Comparison of ENCODE assay signal across 29 cellular contexts in genomic region chr20:57513199-57513598, GRCh38. TPM values are rescaled to one million over a fixed set of nuclear protein-coding genes. Genes with fewer than 3 reads are reported as not detected.
DNase-seq lines count a peak whose midpoint lies in the region; ATAC-seq and TF ChIP-seq lines count a peak whose summit lies in the region.
"Had no signal": no experiment of that assay in that cellular context is flagged by ENCODE, and none has a peak within 500 bp of the region (broad histone marks: within the 10 kb centered on the region; RNA-seq: fewer than 3 reads in every experiment).

No MANE protein-coding gene starts in this region.

- H3K4me1 Mint-ChIP-seq in activated T-cell treated with anti-CD3 and anti-CD28 coated beads, Interleukin-2, amount 50 U/mL, for 72 hours (ENCODE audit: low read depth): no peaks in the 10 kb centered on the region
- H3K4me1 Mint-ChIP-seq: activated naive CD4-positive, alpha-beta T cell treated with anti-CD3 and anti-CD28 coated beads, Interleukin-2, amount 10 ng/mL, durations not matched to agents 7 days and 5 days; IgD-negative memory B cell; stimulated activated effector memory CD8-positive, alpha-beta T cell treated with anti-CD3 and anti-CD28 coated beads, Interleukin-12 subunit alpha, Interleukin-12 subunit beta, amount 100 ng/mL, for 72 hours had no signal

- DNase-seq in A172 (ENCODE audit: low spot score) (peak; percentile 67), HCEC 1CT (peak; percentile 21), amniotic epithelial cell (ENCODE audit: low read depth) (peak; percentile 48), foreskin fibroblast (peak; percentile 9 to 29)
- DNase-seq in effector CD8-positive, alpha-beta T cell (lab: John Stamatoyannopoulos, UW): no peak
- no peak for DNase-seq in activated T-cell treated with anti-CD3 and anti-CD28 coated beads, Interleukin-2, amount 50 U/mL, for 72 hours
- no peak for DNase-seq in activated T-cell treated with anti-CD3 and anti-CD28 coated beads, Interleukin-2, amount 50 U/mL, for 1 hour
- DNase-seq: activated naive CD4-positive, alpha-beta T cell treated with anti-CD3 and anti-CD28 coated beads, Interleukin-2, amount 10 ng/mL, durations not matched to agents 7 days and 5 days; Caco-2; H9; left ventricle myocardium inferior; MM.1S; NCI-H146; NCI-H526; Peyer's patch; stimulated activated CD4-positive, alpha-beta T cell treated with anti-CD3 and anti-CD28 coated beads, Interleukin-2, amount 100 ng/mL, for 48 hours; T-helper 17 cell had no signal

- H3K27me3 Mint-ChIP-seq in activated T-cell treated with anti-CD3 and anti-CD28 coated beads, Interleukin-2, amount 50 U/mL, for 72 hours (ENCODE audit: low read depth): peaks cover 4% of the 10 kb centered on the region

- no peak for ATAC-seq in activated T-cell treated with anti-CD3 and anti-CD28 coated beads, Interleukin-2, amount 50 U/mL, for 72 hours (replicated peaks in 1 of 2)
- no peak for ATAC-seq in HG03469 (IDR thresholded peaks at IDR 0.05; ENCODE audit: unreplicated experiment)
- ATAC-seq: stimulated activated effector memory CD8-positive, alpha-beta T cell treated with anti-CD3 and anti-CD28 coated beads, Interleukin-12 subunit alpha, Interleukin-12 subunit beta, amount 100 ng/mL, for 72 hours; T-helper 17 cell had no signal

- no peak overlapping the region for H3K27ac Mint-ChIP-seq in activated T-cell treated with anti-CD3 and anti-CD28 coated beads, Interleukin-2, amount 50 U/mL, for 72 hours
- H3K27ac Mint-ChIP-seq: activated naive CD4-positive, alpha-beta T cell treated with anti-CD3 and anti-CD28 coated beads, Interleukin-2, amount 10 ng/mL, durations not matched to agents 7 days and 5 days; dendritic cell treated with granulocyte-macrophage colony-stimulating factor and Interleukin-4, amounts not matched to agents 40 ng/mL and 50 ng/mL, for 4 days; H9; IgD-negative memory B cell; mesothelial cell of epicardium; nephron; stimulated activated effector memory CD8-positive, alpha-beta T cell treated with anti-CD3 and anti-CD28 coated beads, Interleukin-12 subunit alpha, Interleukin-12 subunit beta, amount 100 ng/mL, for 72 hours; T-helper 17 cell had no signal

- H3K4me3 Mint-ChIP-seq in activated T-cell treated with anti-CD3 and anti-CD28 coated beads, Interleukin-2, amount 50 U/mL, for 72 hours: no peak overlapping the region
- H3K4me3 Mint-ChIP-seq: activated naive CD4-positive, alpha-beta T cell treated with anti-CD3 and anti-CD28 coated beads, Interleukin-2, amount 10 ng/mL, durations not matched to agents 7 days and 5 days; dendritic cell treated with granulocyte-macrophage colony-stimulating factor and Interleukin-4, amounts not matched to agents 40 ng/mL and 50 ng/mL, for 4 days; H9; IgD-negative memory B cell; mesothelial cell of epicardium; nephron; stimulated activated effector memory CD8-positive, alpha-beta T cell treated with anti-CD3 and anti-CD28 coated beads, Interleukin-12 subunit alpha, Interleukin-12 subunit beta, amount 100 ng/mL, for 72 hours; T-helper 17 cell had no signal

- no peak for TF ChIP-seq CTCF in foreskin fibroblast (IDR thresholded peaks at IDR 0.05; ENCODE audit: low read depth, low read length)

- H3K36me3 Mint-ChIP-seq in activated T-cell treated with anti-CD3 and anti-CD28 coated beads, Interleukin-2, amount 50 U/mL, for 72 hours (ENCODE audit: insufficient read depth in 2 of 2): no peaks in the 10 kb centered on the region
- H3K36me3 Mint-ChIP-seq: activated naive CD4-positive, alpha-beta T cell treated with anti-CD3 and anti-CD28 coated beads, Interleukin-2, amount 10 ng/mL, durations not matched to agents 7 days and 5 days; mesothelial cell of epicardium; stimulated activated effector memory CD8-positive, alpha-beta T cell treated with anti-CD3 and anti-CD28 coated beads, Interleukin-12 subunit alpha, Interleukin-12 subunit beta, amount 100 ng/mL, for 72 hours had no signal

- H3K4me3 ChIP-seq in foreskin fibroblast (ENCODE audit: low read depth in 1 of 2, low read length in 2 of 2): no peak overlapping the region
- H3K4me3 ChIP-seq: A549, BLaER1, left ventricle myocardium inferior, Peyer's patch had no signal

- H3K9me3 Mint-ChIP-seq in activated T-cell treated with anti-CD3 and anti-CD28 coated beads, Interleukin-2, amount 50 U/mL, for 72 hours: no peaks in the 10 kb centered on the region
- H3K9me3 Mint-ChIP-seq: activated naive CD4-positive, alpha-beta T cell treated with anti-CD3 and anti-CD28 coated beads, Interleukin-2, amount 10 ng/mL, durations not matched to agents 7 days and 5 days; dendritic cell treated with granulocyte-macrophage colony-stimulating factor and Interleukin-4, amounts not matched to agents 40 ng/mL and 50 ng/mL, for 4 days; H9; IgD-negative memory B cell; mesothelial cell of epicardium; nephron; stimulated activated effector memory CD8-positive, alpha-beta T cell treated with anti-CD3 and anti-CD28 coated beads, Interleukin-12 subunit alpha, Interleukin-12 subunit beta, amount 100 ng/mL, for 72 hours had no signal

RNA-seq across cellular contexts. Expression of gene CTCFL, which starts 11.7 kb away (rescaled TPM):
- not detected in 2 replicates for total RNA-seq in A172 (2014; rRNA removed; shearing (Covaris generic))
- total RNA-seq in activated T-cell treated with anti-CD3 and anti-CD28 coated beads, Interleukin-2, amount 50 U/mL, for 72 hours: not detected
- total RNA-seq: Caco-2, cardiac septum, frontal cortex, left ventricle myocardium inferior, osteocyte, Peyer's patch, T-helper 17 cell, ureter had no signal

RNA-seq across cellular contexts. Expression of gene PCK1, which starts 47.7 kb away (rescaled TPM):
- total RNA-seq in A172 (2014; rRNA removed; shearing (Covaris generic)): not detected in 2 replicates
- total RNA-seq in activated T-cell treated with anti-CD3 and anti-CD28 coated beads, Interleukin-2, amount 50 U/mL, for 72 hours: not detected
- total RNA-seq: Caco-2, H9, mesothelial cell of epicardium, osteocyte, T-helper 17 cell had no signal

Comparison
In these comparisons a context has a peak if more than half of its experiments do, and no peak if none do; other contexts are left out.
1. DNase-seq: peak in A172 (single experiment), HCEC 1CT (single experiment), amniotic epithelial cell (single experiment) and foreskin fibroblast (2 of 2); none in effector CD8-positive, alpha-beta T cell (single experiment), activated T-cell treated with anti-CD3 and anti-CD28 coated beads, Interleukin-2, amount 50 U/mL, for 72 hours (0 of 2) and activated T-cell treated with anti-CD3 and anti-CD28 coated beads, Interleukin-2, amount 50 U/mL, for 1 hour (single experiment).